Comparison of ENCODE assay signal across 11 cellular contexts in the genomic region with DNA sequence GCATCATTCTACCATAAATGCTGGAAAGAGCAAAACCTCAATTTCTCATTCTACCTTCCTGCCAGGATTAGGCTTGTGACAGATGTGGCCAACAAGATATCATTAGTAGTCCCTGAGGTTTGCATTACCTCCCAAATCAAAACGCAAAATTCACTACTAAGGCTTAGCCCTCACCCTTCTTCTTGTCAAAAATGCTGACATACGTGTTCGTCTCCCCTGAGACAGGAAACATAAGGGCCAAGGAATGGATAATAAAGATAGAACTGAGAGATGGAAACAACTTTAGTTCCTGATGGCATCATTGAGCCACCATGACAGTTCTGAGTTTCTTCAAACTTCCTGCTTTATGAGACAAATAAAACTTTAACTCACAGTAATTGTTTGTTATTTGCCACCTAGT.
"Had no signal": no experiment of that assay in that cellular context is flagged by ENCODE, and none has a peak within 500 bp of the region (broad histone marks: within the 10 kb centered on the region; RNA-seq: fewer than 3 reads in every experiment).

No MANE protein-coding gene starts in this region.

- H3K9ac ChIP-seq: GM23248 had no signal

- FAIRE-seq: H1, H54 had no signal

- H3K27ac ChIP-seq: GM23248 had no signal

- H3K9me3 ChIP-seq: HAP-1 had no signal

- H3K4me3 ChIP-seq: GM23248, GM23338, HAP-1 had no signal

- H3K36me3 ChIP-seq: HAP-1 had no signal

- H3K4me2 ChIP-seq: GM23338 had no signal

- ATAC-seq: GM23338, HCT116 had no signal

- H3K4me1 ChIP-seq: HAP-1 had no signal

- DNase-seq: GM23248, GOT3, H7, H9, HCEC 1CT, HFFc6 had no signal

- H2AFZ ChIP-seq: GM23248 had no signal
